In the genomic region with DNA sequence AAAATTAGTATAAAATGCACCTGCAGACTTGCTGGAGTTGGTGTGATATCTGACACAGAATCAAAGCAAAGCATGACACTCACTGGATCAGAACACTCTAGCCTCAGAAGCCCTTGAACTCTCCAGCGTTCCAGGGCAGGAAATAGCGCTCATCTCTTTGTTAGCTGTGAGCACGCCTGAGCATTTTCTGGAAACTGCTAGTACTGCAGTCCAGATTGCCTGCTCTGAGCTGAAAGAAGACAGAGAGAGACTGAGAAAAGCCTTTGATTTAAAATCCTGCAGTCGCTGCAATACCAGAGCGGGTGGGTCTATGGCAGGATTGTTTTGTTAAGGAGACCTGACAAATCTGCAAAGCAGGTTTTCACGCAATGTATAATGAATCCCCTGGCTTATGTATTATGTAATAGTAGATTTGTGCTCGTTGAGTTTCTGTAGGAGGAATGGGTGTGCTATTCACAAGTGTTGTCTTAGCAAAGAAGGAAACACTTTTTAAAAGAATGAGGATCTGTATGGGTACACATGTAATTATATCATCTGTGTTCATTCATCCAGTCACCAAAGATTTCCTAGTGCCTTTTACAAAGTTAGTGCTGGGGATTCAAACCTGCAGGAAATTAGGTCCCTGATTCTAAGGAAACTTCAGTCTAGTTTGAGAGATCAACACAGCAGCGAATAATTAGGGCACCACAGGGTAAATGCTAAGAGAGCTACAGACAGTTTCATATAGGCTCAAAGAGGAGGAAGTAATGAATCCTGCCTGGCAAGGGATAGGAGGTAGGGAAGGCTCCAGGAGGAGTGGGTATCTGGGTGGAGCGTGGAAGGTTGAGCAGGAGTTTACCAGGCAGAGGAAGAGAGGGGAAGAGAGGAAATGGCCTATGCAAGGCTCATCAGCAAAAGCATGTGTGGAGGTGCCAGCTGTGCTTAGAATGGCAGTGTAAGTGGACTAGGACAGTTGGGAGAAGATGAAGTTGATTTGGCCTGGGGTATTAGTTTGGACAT, we compare ENCODE assay signal across 12 cellular contexts. TPM values are rescaled to one million over a fixed set of nuclear protein-coding genes. Genes with fewer than 3 reads are reported as not detected.
DNase-seq lines count a peak whose midpoint lies in the region; ATAC-seq and TF ChIP-seq lines count a peak whose summit lies in the region.
"Had no signal": no experiment of that assay in that cellular context is flagged by ENCODE, and none has a peak within 500 bp of the region (broad histone marks: within the 10 kb centered on the region; RNA-seq: fewer than 3 reads in every experiment).

No MANE protein-coding gene starts in this region.

- TF ChIP-seq CTCF in epithelial cell of esophagus (IDR thresholded peaks at IDR 0.05; ENCODE audit: insufficient read depth, low read depth, low read length, missing control alignments) (peak; percentile 24), left lung (IDR thresholded peaks at IDR 0.05) (no peak), type B pancreatic cell (conservative IDR thresholded peaks at IDR 0.05) (peak; percentile 46), Caco-2 (IDR thresholded peaks at IDR 0.05; ENCODE audit: insufficient read depth in 1 of 2, low read depth in 1 of 2, low read length in 1 of 2, severe bottlenecking in 1 of 2, unreplicated experiment in 1 of 2) (no peak)

- no peaks in the 10 kb centered on the region for H3K36me3 ChIP-seq in left lung
- H3K36me3 ChIP-seq in Caco-2 (ENCODE audit: control insufficient read depth, insufficient read depth, low read length), result no peaks in the 10 kb centered on the region
- H3K36me3 ChIP-seq: breast epithelium, thoracic aorta had no signal

- peaks cover 4 to 8% of the 10 kb centered on the region in 2 donors for H3K4me1 ChIP-seq in left lung
- H3K4me1 ChIP-seq in Caco-2, result no peaks in the 10 kb centered on the region
- H3K4me1 ChIP-seq: breast epithelium had no signal

- CTCF ChIA-PET in Caco-2 (lab: Charles Lee), result interaction anchor here (0.7 kb wide), 1 partner anchor 273 kb away, joined by 3 read pairs; no protein-coding TSS in a partner anchor

- no peaks in the 10 kb centered on the region for H3K27me3 ChIP-seq in left lung
- no peaks in the 10 kb centered on the region for H3K27me3 ChIP-seq in Caco-2 (replicated peaks; ENCODE audit: control insufficient read depth, insufficient read depth, low read length)
- H3K27me3 ChIP-seq: breast epithelium had no signal

- POLR2A ChIA-PET in Caco-2 (lab: Charles Lee), result no interaction called here

- H3K4me3 ChIP-seq in epithelial cell of esophagus (ENCODE audit: low read length) (no peak overlapping the region), left lung (no peak overlapping the region), Caco-2 (ENCODE audit: low read depth, low read length) (no peak overlapping the region)
- H3K4me3 ChIP-seq: breast epithelium, thoracic aorta had no signal

- H3K36me3 Mint-ChIP-seq in type B pancreatic cell, result no peaks in the 10 kb centered on the region
- no peaks in the 10 kb centered on the region for H3K36me3 Mint-ChIP-seq in Caco-2 (ENCODE audit: insufficient read depth, unreplicated experiment)

- H3K9me3 Mint-ChIP-seq in type B pancreatic cell (no peaks in the 10 kb centered on the region), Caco-2 (ENCODE audit: unreplicated experiment) (no peaks in the 10 kb centered on the region)

- H3K27me3 Mint-ChIP-seq in type B pancreatic cell, result peaks cover 5% of the 10 kb centered on the region
- no peaks in the 10 kb centered on the region for H3K27me3 Mint-ChIP-seq in Caco-2 (ENCODE audit: insufficient read depth, unreplicated experiment)

- H3K9me3 ChIP-seq in left lung (no peaks in the 10 kb centered on the region), Caco-2 (no peaks in the 10 kb centered on the region)
- H3K9me3 ChIP-seq: breast epithelium, thoracic aorta had no signal

- peak; percentile 5 for DNase-seq in NCI-H510A treated with DMSO at 0.1 percent for 48 hours (lab: John Stamatoyannopoulos, UW)
- no peak for DNase-seq in NCI-H510A (lab: John Stamatoyannopoulos, UW)
- DNase-seq in epithelial cell of esophagus (ENCODE audit: low read depth), result peak; percentile 51
- no peak for DNase-seq in left lung
- DNase-seq in type B pancreatic cell (ENCODE audit: extremely low spot score, unreplicated experiment), result no peak
- DNase-seq in hepatic stellate cell (ENCODE audit: low spot score), result no peak
- DNase-seq in Caco-2, result no peak
- DNase-seq: activated CD8-positive, alpha-beta memory T cell treated with anti-CD3 and anti-CD28 coated beads, Interleukin-2, amount 50 U/mL, for 48 hours; stimulated activated CD4-positive, alpha-beta T cell treated with anti-CD3 and anti-CD28 coated beads, Interleukin-4, amount 100 ng/mL, for 4 hours had no signal

- no peak overlapping the region for H3K27ac ChIP-seq in left lung
- H3K27ac ChIP-seq: breast epithelium, thoracic aorta had no signal

- BruUV-seq in Caco-2 (replicated peaks; lab: Mats Ljungman, UMichigan), result no TSS peak

- H3K27ac Mint-ChIP-seq in type B pancreatic cell, result peak overlapping the region; percentile 84
- H3K27ac Mint-ChIP-seq in Caco-2 (ENCODE audit: unreplicated experiment), result no peak overlapping the region

- H3K4me3 Mint-ChIP-seq in type B pancreatic cell (peak overlapping the region; percentile 2), Caco-2 (ENCODE audit: unreplicated experiment) (no peak overlapping the region)

- ATAC-seq in left lung (peak; percentile 91), HG02759 (IDR thresholded peaks at IDR 0.05; ENCODE audit: unreplicated experiment) (no peak)

- H3K4me1 Mint-ChIP-seq in type B pancreatic cell (ENCODE audit: unreplicated experiment) (peaks cover 16% of the 10 kb centered on the region), Caco-2 (ENCODE audit: low read depth, unreplicated experiment) (no peaks in the 10 kb centered on the region)

- intact Hi-C loops in left lung (cut with DNase I), result no loop called here
- intact Hi-C loops in Caco-2 (cut with micrococcal nuclease; ENCODE audit: unreplicated experiment), result no loop called here

RNA-seq across cellular contexts. Expression of gene MGLL, which starts 26.1 kb away (rescaled TPM):
- total RNA-seq in left lung (100 to 1,000 TPM; 214 to 318 TPM), type B pancreatic cell (ENCODE audit: low replicate concordance) (9.4 and 28.8 TPM in 2 replicates), Caco-2 (2022) (7.8 and 8.4 TPM in 2 replicates)

Comparison
In these comparisons a context has a peak if more than half of its experiments do, and no peak if none do; other contexts are left out.
1. DNase-seq: peak in NCI-H510A treated with DMSO at 0.1 percent for 48 hours (single experiment) and epithelial cell of esophagus (single experiment); none in NCI-H510A (single experiment), left lung (0 of 2), type B pancreatic cell (single experiment), hepatic stellate cell (single experiment) and Caco-2 (0 of 2).
2. CTCF ChIP-seq: peak in epithelial cell of esophagus (single experiment) and type B pancreatic cell (single experiment); none in left lung (0 of 2) and Caco-2 (0 of 2).